In the genomic region with DNA sequence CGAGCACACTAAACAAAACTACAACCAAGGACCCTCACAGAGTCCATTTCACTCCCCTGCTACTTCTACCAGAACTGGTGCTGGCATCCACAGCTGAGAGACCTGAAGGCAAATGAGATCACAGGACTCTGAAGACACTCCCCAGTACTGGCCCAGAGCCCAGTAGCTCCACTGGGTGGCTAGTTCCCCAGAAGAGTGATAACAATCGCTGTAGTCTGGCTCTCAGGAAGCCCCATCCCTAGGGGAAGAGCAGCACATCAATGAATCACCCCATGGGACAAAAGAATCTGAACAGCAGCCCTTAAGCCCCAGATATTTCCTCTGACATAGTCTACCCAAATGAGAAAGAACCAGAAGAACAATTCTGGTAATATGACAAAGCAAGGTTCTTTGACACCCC, we compare ENCODE assay signal across 12 cellular contexts.
A peak's percentile ranks its signal among the peaks of the same experiment; 100 is the strongest.
DNase-seq lines count a peak whose midpoint lies in the region; TF ChIP-seq lines count a peak whose summit lies in the region.
"Had no signal": no experiment of that assay in that cellular context is flagged by ENCODE, and none has a peak within 500 bp of the region (broad histone marks: within the 10 kb centered on the region; RNA-seq: fewer than 3 reads in every experiment).

No MANE protein-coding gene starts in this region.

- no peak overlapping the region for H3K9ac ChIP-seq in BLaER1 treated with 17β-estradiol and CSF1 and Interleukin-3, amounts not matched to agents 10 nM and 100 nM

- H3K27ac ChIP-seq in BLaER1 treated with 17β-estradiol and CSF1 and Interleukin-3, amounts not matched to agents 10 nM and 100 nM: 0 out of 22 replicates have a peak overlapping the region, but pooled peaks of 1 of the 11 experiments have one; percentile 1
- no peak overlapping the region for H3K27ac ChIP-seq in substantia nigra (ENCODE audit: low read depth, low read length, poor library complexity, severe bottlenecking)
- H3K27ac ChIP-seq: thoracic aorta had no signal

- no peaks in the 10 kb centered on the region for H4K20me1 ChIP-seq in BLaER1 treated with 17β-estradiol and CSF1 and Interleukin-3, amounts not matched to agents 10 nM and 100 nM

- no peak overlapping the region for H3K4me3 ChIP-seq in BLaER1 treated with 17β-estradiol and CSF1 and Interleukin-3, amounts not matched to agents 10 nM and 100 nM
- H3K4me3 ChIP-seq: thoracic aorta had no signal

- H3K4me2 ChIP-seq in BLaER1 treated with 17β-estradiol and CSF1 and Interleukin-3, amounts not matched to agents 10 nM and 100 nM: peak overlapping the region in 9 of 11 experiments; percentile 39 to 68 (median 59); a peak in 17 of 22 replicates

- peaks cover 9 to 26% (median 21%) of the 10 kb centered on the region in 10 experiments; a peak in 19 of 20 replicates for H3K4me1 ChIP-seq in BLaER1 treated with 17β-estradiol and CSF1 and Interleukin-3, amounts not matched to agents 10 nM and 100 nM

- no peaks in the 10 kb centered on the region for H3K36me3 ChIP-seq in BLaER1 treated with 17β-estradiol and CSF1 and Interleukin-3, amounts not matched to agents 10 nM and 100 nM
- H3K36me3 ChIP-seq: thoracic aorta had no signal

- peaks cover 20 to 42% (median 32%) of the 10 kb centered on the region in 11 experiments for H3K9me3 ChIP-seq in BLaER1 treated with 17β-estradiol and CSF1 and Interleukin-3, amounts not matched to agents 10 nM and 100 nM (replicated peaks in 1 of 11)

- TF ChIP-seq CTCF in GM10266 (IDR thresholded peaks at IDR 0.05; ENCODE audit: control insufficient read depth, insufficient read depth, low read depth, missing control alignments): no peak

- no peaks in the 10 kb centered on the region for H3K27me3 ChIP-seq in BLaER1 treated with 17β-estradiol and CSF1 and Interleukin-3, amounts not matched to agents 10 nM and 100 nM

- DNase-seq in NCI-H226: peak; percentile 80
- peak; percentile 12 for DNase-seq in brain pericyte (ENCODE audit: low read depth, low spot score)
- peak; percentile 54 for DNase-seq in kidney tubule cell (ENCODE audit: low spot score)
- DNase-seq in epidermal melanocyte (ENCODE audit: insufficient read length, low spot score): no peak
- DNase-seq in substantia nigra (lab: John Stamatoyannopoulos, UW): no peak
- no peak for DNase-seq in NK-92 (lab: John Stamatoyannopoulos, UW; ENCODE audit: unreplicated experiment)
- no peak for DNase-seq in GM10266 (ENCODE audit: extremely low spot score)
- DNase-seq: activated CD8-positive, alpha-beta T cell treated with anti-CD3 and anti-CD28 coated beads, Interleukin-2, amount 10 ng/mL, durations not matched to agents 7 days and 5 days; NCI-H1092; stimulated activated CD4-positive, alpha-beta T cell treated with anti-CD3 and anti-CD28 coated beads, Interleukin-1b, Interleukin-23, amount 100 ng/mL, for 48 hours had no signal

Comparison
In these comparisons a context has a peak if more than half of its experiments do, and no peak if none do; other contexts are left out.
1. DNase-seq: peak in NCI-H226 (single experiment), brain pericyte (single experiment) and kidney tubule cell (single experiment); none in epidermal melanocyte (single experiment), substantia nigra (0 of 49), NK-92 (single experiment) and GM10266 (single experiment).